In genomic region chr6:82739266-82739665, GRCh38 we compare ENCODE assay signal across 18 cellular contexts.
A peak's percentile ranks its signal among the peaks of the same experiment; 100 is the strongest.
DNase-seq lines count a peak whose midpoint lies in the region; TF ChIP-seq lines count a peak whose summit lies in the region.
"Had no signal": no experiment of that assay in that cellular context is flagged by ENCODE, and none has a peak within 500 bp of the region (broad histone marks: within the 10 kb centered on the region; RNA-seq: fewer than 3 reads in every experiment).

No MANE protein-coding gene starts in this region.

- WGBS in adrenal gland, 4 donors = 0 to 13% (median 4%) methylated on average over 1 of the region's 1 CpG

- intact Hi-C loops in adrenal gland (cut with DNase I) = no loop called here

- no peaks in the 10 kb centered on the region for H3K9me3 Mint-ChIP-seq in glutamatergic neuron (ENCODE audit: unreplicated experiment)
- H3K9me3 Mint-ChIP-seq: CD8-positive, alpha-beta T cell had no signal

- H3K9ac ChIP-seq in neural cell (ENCODE audit: low read length) = no peak overlapping the region

- no peak for TF ChIP-seq EP300 in neural cell (conservative IDR thresholded peaks at IDR 0.05; ENCODE audit: poor library complexity, severe bottlenecking)

- no peak for TF ChIP-seq RAD21 in neural cell (conservative IDR thresholded peaks at IDR 0.05)

- no peaks in the 10 kb centered on the region for H3K27me3 Mint-ChIP-seq in glutamatergic neuron (ENCODE audit: unreplicated experiment)

- no peak for TF ChIP-seq CTCF in glutamatergic neuron (IDR thresholded peaks at IDR 0.05; ENCODE audit: partially characterized antibody, unreplicated experiment)
- TF ChIP-seq CTCF in neural cell (IDR thresholded peaks at IDR 0.05; ENCODE audit: poor library complexity, severe bottlenecking) = no peak
- TF ChIP-seq CTCF in adrenal gland (IDR thresholded peaks at IDR 0.05) = no peak

- no peaks in the 10 kb centered on the region for H3K36me3 Mint-ChIP-seq in glutamatergic neuron (ENCODE audit: unreplicated experiment)
- H3K36me3 Mint-ChIP-seq: CD8-positive, alpha-beta T cell had no signal

- peaks cover 2% of the 10 kb centered on the region for H3K4me1 Mint-ChIP-seq in glutamatergic neuron (ENCODE audit: low read depth, unreplicated experiment)

- H3K27ac Mint-ChIP-seq in glutamatergic neuron (ENCODE audit: unreplicated experiment) = peak overlapping the region; percentile 24
- H3K27ac Mint-ChIP-seq: CD8-positive, alpha-beta T cell had no signal

- H3K4me3 ChIP-seq in neural cell (ENCODE audit: low read length) (no peak overlapping the region), adrenal gland (no peak overlapping the region)
- H3K4me3 ChIP-seq: MG63 had no signal

- TF ChIP-seq POLR2A in adrenal gland (IDR thresholded peaks at IDR 0.05) = no peak

- no peaks in the 10 kb centered on the region for H3K4me1 ChIP-seq in adrenal gland (replicated peaks in 1 of 2)

- DNase-seq in NCI-H146 (lab: John Stamatoyannopoulos, UW) (peak; percentile 12), NCI-H146 treated with DMSO at 0.1 percent for 48 hours (lab: John Stamatoyannopoulos, UW; ENCODE audit: unreplicated experiment) (no peak), glutamatergic neuron (no peak), adrenal gland (no peak), dermis blood vessel endothelial cell (no peak), NCI-H1092 (lab: John Stamatoyannopoulos, UW) (no peak), COLO668 (lab: John Stamatoyannopoulos, UW; ENCODE audit: unreplicated experiment) (no peak)
- DNase-seq: CD8-positive, alpha-beta T cell; DMS79 treated with DMSO at 0.1 percent for 48 hours; MG63; NCI-H1092 treated with DMSO at 0.1 percent for 48 hours; NCI-H1694 treated with DMSO at 0.1 percent for 48 hours; NCI-H226; NCI-H526; OCI-M1; SHP77 treated with DMSO at 0.1 percent for 48 hours had no signal

- H3K4me2 ChIP-seq in neural cell (ENCODE audit: low read length) = peak overlapping the region; percentile 33

- H4K20me1 ChIP-seq in neural cell (ENCODE audit: insufficient read depth) = no peaks in the 10 kb centered on the region

- H3K79me2 ChIP-seq in neural cell (replicated peaks; ENCODE audit: insufficient read depth, low read length) = no peaks in the 10 kb centered on the region

- no peak overlapping the region for H3K4me3 Mint-ChIP-seq in glutamatergic neuron (ENCODE audit: unreplicated experiment)
- H3K4me3 Mint-ChIP-seq: CD8-positive, alpha-beta T cell had no signal

- H3K9me3 ChIP-seq in neural cell (ENCODE audit: low read length) (no peaks in the 10 kb centered on the region), adrenal gland (replicated peaks in 1 of 3) (no peaks in the 10 kb centered on the region)
- H3K9me3 ChIP-seq: MG63 had no signal

- no peaks in the 10 kb centered on the region for H3K36me3 ChIP-seq in neural cell (ENCODE audit: insufficient read depth, low read length)
- no peaks in the 10 kb centered on the region for H3K36me3 ChIP-seq in adrenal gland (replicated peaks in 1 of 2)
- H3K36me3 ChIP-seq: MG63 had no signal

- H3K27me3 ChIP-seq in neural cell (ENCODE audit: insufficient read depth, low read depth, low read length) (no peaks in the 10 kb centered on the region), adrenal gland (no peaks in the 10 kb centered on the region)
- H3K27me3 ChIP-seq: MG63 had no signal

- no peak overlapping the region for H2AFZ ChIP-seq in neural cell (ENCODE audit: low read depth, low read length)

- no peaks in the 10 kb centered on the region for H3K9me2 ChIP-seq in neural cell (ENCODE audit: insufficient read depth, low read length)

- peaks cover 4% of the 10 kb centered on the region for H3F3A ChIP-seq in neural cell (ENCODE audit: insufficient read depth, low read length, poor library complexity, severe bottlenecking)

- peak overlapping the region; percentile 78 for H3K27ac ChIP-seq in neural cell (ENCODE audit: low read length)
- H3K27ac ChIP-seq in adrenal gland = no peak overlapping the region
- H3K27ac ChIP-seq: 22Rv1 had no signal

TF ChIP-seq in neural cell, 6 proteins besides CTCF, POLR2A, EP300 and RAD21:
- TF ChIP-seq SMC3 (conservative IDR thresholded peaks at IDR 0.05; ENCODE audit: poor library complexity) (no peak), REST (IDR thresholded peaks at IDR 0.05; ENCODE audit: borderline replicate concordance) (no peak), POLR2AphosphoS5 (IDR thresholded peaks at IDR 0.05) (no peak), EZH2 (IDR thresholded peaks at IDR 0.05; ENCODE audit: borderline replicate concordance, insufficient read depth, low read length, poor library complexity, severe bottlenecking) (no peak), MXI1 (conservative IDR thresholded peaks at IDR 0.05; ENCODE audit: poor library complexity, severe bottlenecking) (no peak), TAF1 (IDR thresholded peaks at IDR 0.05; ENCODE audit: low read depth) (no peak)
